In the genomic region with DNA sequence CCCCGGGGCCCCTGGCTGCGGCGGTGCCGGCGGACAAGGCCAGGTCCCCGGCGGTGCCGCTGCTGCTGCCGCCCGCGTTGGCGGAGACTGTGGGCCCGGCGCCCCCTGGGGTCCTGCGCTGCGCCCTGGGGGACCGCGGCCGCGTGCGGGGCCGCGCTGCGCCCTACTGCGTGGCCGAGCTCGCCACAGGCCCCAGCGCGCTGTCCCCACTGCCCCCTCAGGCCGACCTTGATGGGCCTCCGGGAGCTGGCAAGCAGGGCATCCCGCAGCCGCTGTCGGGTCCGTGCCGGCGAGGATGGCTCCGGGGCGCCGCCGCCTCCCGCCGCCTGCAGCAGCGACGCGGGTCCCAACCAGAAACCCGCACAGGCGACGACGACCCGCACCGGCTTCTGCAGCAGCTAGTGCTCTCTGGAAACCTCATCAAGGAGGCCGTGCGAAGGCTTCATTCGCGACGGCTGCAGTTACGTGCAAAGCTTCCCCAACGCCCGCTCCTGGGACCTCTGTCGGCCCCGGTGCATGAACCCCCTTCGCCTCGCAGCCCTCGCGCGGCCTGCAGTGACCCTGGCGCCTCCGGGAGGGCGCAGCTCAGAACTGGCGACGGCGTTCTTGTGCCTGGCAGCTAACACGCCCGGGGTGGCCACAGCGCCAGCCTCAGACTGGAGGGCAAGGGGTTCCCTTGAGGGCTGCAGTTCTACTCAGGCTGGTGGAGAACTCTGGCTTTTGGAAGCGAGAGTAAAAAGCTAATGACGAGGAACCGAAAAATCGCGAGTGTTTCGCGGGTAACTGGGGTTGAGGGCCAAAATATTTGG, we compare ENCODE assay signal across 8 cellular contexts. TPM values are rescaled to one million over a fixed set of nuclear protein-coding genes. Genes with fewer than 3 reads are reported as not detected.
A peak's percentile ranks its signal among the peaks of the same experiment; 100 is the strongest.
DNase-seq lines count a peak whose midpoint lies in the region; ATAC-seq, FAIRE-seq and TF ChIP-seq lines count a peak whose summit lies in the region.

No MANE protein-coding gene starts in this region.

- ATAC-seq in GM18873 (IDR thresholded peaks at IDR 0.05; ENCODE audit: low FRiP score, unreplicated experiment), result peak; percentile 14
- peak; percentile 43 for ATAC-seq in HG03460 (IDR thresholded peaks at IDR 0.05; ENCODE audit: unreplicated experiment)
- no peak; the same call in 1 of the 3 replicates for ATAC-seq in K562

- H3K27ac ChIP-seq in AG04450 (ENCODE audit: low read depth, low read length), result no peak overlapping the region
- H3K27ac ChIP-seq in K562 (ENCODE audit: extremely low read depth, low read depth, low read length), result no peak overlapping the region; the same call in 2 of the 3 replicates
- H3K27ac ChIP-seq in iPS-20b (ENCODE audit: low read length), result no peak overlapping the region
- peak overlapping the region; percentile 96 for H3K27ac ChIP-seq in skeletal muscle tissue (ENCODE audit: low read depth, low read length)

- 40% methylated on average over 35 of the region's 83 CpGs for WGBS in K562 (ENCODE audit: insufficient coverage, low coverage, missing lambda C conversion rate)

- H3K9me1 ChIP-seq in K562 (ENCODE audit: control insufficient read depth, insufficient read depth, low read length), result no peaks in the 10 kb centered on the region

- H4K20me1 ChIP-seq in K562 (replicated peaks; ENCODE audit: control insufficient read depth, insufficient read depth, low read length), result no peaks in the 10 kb centered on the region

- H3K4me3 ChIP-seq in AG04450 (ENCODE audit: low read depth, low read length) (peak overlapping the region; percentile 79), K562 (peak overlapping the region; percentile 75), iPS-20b (ENCODE audit: low read length) (peak overlapping the region; percentile 83), skeletal muscle tissue (ENCODE audit: low read length in 3 of 3) (peak overlapping the region; percentile 78 to 91 (median 91))

- H3K36me3 ChIP-seq in K562 (ENCODE audit: control insufficient read depth, insufficient read depth, low read length) (no peaks in the 10 kb centered on the region), iPS-20b (ENCODE audit: insufficient read depth, low read depth, low read length) (no peaks in the 10 kb centered on the region), skeletal muscle tissue (ENCODE audit: control insufficient read depth in 3 of 3, insufficient read depth in 3 of 3, low read length in 3 of 3) (no peaks in the 10 kb centered on the region)

- no peak for FAIRE-seq in K562 (lab: Jason Lieb, UNC)

- CTCF ChIA-PET in AG04450 (lab: Charles Lee) (interaction anchor here (0.8 to 2.0 kb wide), 5 partner anchors 11 to 85 kb away, joined by 3 to 7 read pairs (median 4); no protein-coding TSS in a partner anchor), K562 (lab: Yijun Ruan, JAX; ENCODE audit: low intra/inter-chr PET ratio) (no interaction called here)

- TF ChIP-seq RAD21 in K562 (CRISPR knock-in tag; conservative IDR thresholded peaks at IDR 0.05 in 1 of 2, IDR thresholded peaks at IDR 0.05 in 1 of 2), result no peak

- H3K79me2 ChIP-seq in K562 (ENCODE audit: control insufficient read depth, insufficient read depth, low read length), result peaks cover 9% of the 10 kb centered on the region; the same call in 1 of the 3 replicates

- H3K9ac ChIP-seq in K562 (ENCODE audit: insufficient read depth in 1 of 2, low read depth in 2 of 2, low read length in 2 of 2) (peak overlapping the region in 1 of 2 experiments; percentile 100; a peak in 3 of 4 replicates), iPS-20b (ENCODE audit: low read depth, low read length) (peak overlapping the region; percentile 43; the same call in 1 of the 2 replicates), skeletal muscle tissue (ENCODE audit: low read depth in 1 of 3, low read length in 3 of 3) (peak overlapping the region; percentile 67 to 99 (median 97))

- DNase-seq in AG04450 (ENCODE audit: low read depth, low spot score) (no peak), T1000 (lab: John Stamatoyannopoulos, UW) (peak; percentile 25), K562 (ENCODE audit: extremely low read depth in 1 of 4, low spot score in 3 of 4) (peak in 2 of 4 experiments; percentile 42 to 43), epidermal melanocyte (ENCODE audit: insufficient read length, low spot score) (no peak)

- BruUV-seq in K562 (replicated peaks; lab: Mats Ljungman, UMichigan), result no TSS peak

- intact Hi-C loops in K562 (cut with micrococcal nuclease), result no loop called here

- no peak for TF ChIP-seq CTCF in AG04450 (IDR thresholded peaks at IDR 0.05; ENCODE audit: low read depth, low read length)
- TF ChIP-seq CTCF in K562 (IDR thresholded peaks at IDR 0.05 in 2 of 3, conservative IDR thresholded peaks at IDR 0.05 in 1 of 3; ENCODE audit: insufficient read depth in 2 of 3, low read depth in 1 of 3, low read length in 3 of 3), result peak in 1 of 3 experiments; percentile 11; a peak in 1 of 6 replicates

- H3K27me3 ChIP-seq in AG04450 (ENCODE audit: control insufficient read depth, insufficient read depth, low read length), result peaks cover 6% of the 10 kb centered on the region
- no peaks in the 10 kb centered on the region for H3K27me3 ChIP-seq in K562 (ENCODE audit: control insufficient read depth in 2 of 2, insufficient read depth in 2 of 2, low read length in 2 of 2)
- H3K27me3 ChIP-seq in iPS-20b (ENCODE audit: insufficient read depth, low read length), result peaks cover 46% of the 10 kb centered on the region
- no peaks in the 10 kb centered on the region for H3K27me3 ChIP-seq in skeletal muscle tissue (ENCODE audit: control insufficient read depth in 3 of 3, insufficient read depth in 3 of 3, low read length in 3 of 3)

- H3K9me3 ChIP-seq in AG04450 (ENCODE audit: control insufficient read depth, insufficient read depth, low read length), result no peaks in the 10 kb centered on the region
- H3K9me3 ChIP-seq in K562 (replicated peaks; ENCODE audit: control insufficient read depth, insufficient read depth, low read depth, low read length), result no peaks in the 10 kb centered on the region
- no peaks in the 10 kb centered on the region for H3K9me3 ChIP-seq in iPS-20b (ENCODE audit: insufficient read depth, low read depth, low read length)
- no peaks in the 10 kb centered on the region for H3K9me3 ChIP-seq in skeletal muscle tissue (ENCODE audit: control insufficient read depth in 3 of 3, low read length in 3 of 3)

- peaks cover 7 to 25% of the 10 kb centered on the region in 2 experiments for H3K4me1 ChIP-seq in K562 (replicated peaks in 1 of 2; ENCODE audit: control insufficient read depth in 2 of 2, insufficient read depth in 2 of 2, low read length in 2 of 2)
- H3K4me1 ChIP-seq in iPS-20b (ENCODE audit: insufficient read depth, low read length), result peaks cover 13% of the 10 kb centered on the region
- H3K4me1 ChIP-seq in skeletal muscle tissue (ENCODE audit: control insufficient read depth in 3 of 3, insufficient read depth in 3 of 3, low read length in 3 of 3), result peaks cover 20 to 29% (median 24%) of the 10 kb centered on the region in 3 donors

- H3K4me2 ChIP-seq in K562 (ENCODE audit: insufficient read depth, low read length), result peak overlapping the region; percentile 97

- peak overlapping the region; percentile 24; the same call in 1 of the 2 replicates for H2AFZ ChIP-seq in K562 (ENCODE audit: low read depth, low read length)

- in situ Hi-C loops in K562 (cut with MboI), result no loop called here

- no peak for TF ChIP-seq POLR2A in K562 (conservative IDR thresholded peaks at IDR 0.05)

- no peak for TF ChIP-seq EP300 in K562 (IDR thresholded peaks at IDR 0.05; ENCODE audit: low read length)

- POLR2A ChIA-PET in AG04450 (lab: Yijun Ruan, JAX), result interaction anchor here (1.0 to 2.3 kb wide), 4 partner anchors 8 to 41 kb away, joined by 4 to 18 read pairs (median 5); partner anchors contain the start of genes ARHGAP19 and FRAT2
- POLR2A ChIA-PET in K562 (lab: Yijun Ruan, JAX), result interaction anchor here (0.6 to 1.5 kb wide), 7 partner anchors 8 to 820 kb away, joined by 3 to 9 read pairs (median 3); no protein-coding TSS in a partner anchor

RNA-seq across cellular contexts. Expression of gene FRAT1, which starts 0.8 kb away (rescaled TPM):
- polyA plus RNA-seq in AG04450 (2011; rRNA removed) (1.1 and 1.2 TPM in 2 replicates), K562 (2011; rRNA removed) (1.2 and 1.3 TPM in 2 replicates), K562 (2014; fragmentation: Illumina TruSeq; extraction: Trizol) (0.67 and 1.7 TPM in 2 replicates), K562 (2014; fragmentation: Nextera tagmentation; extraction: Ambion mirVana) (under 1 TPM; 0.11 to 0.17 TPM), K562 (2014; rRNA removed) (2.3 and 2.4 TPM in 2 replicates)
- 1.7 and 2.2 TPM in 2 replicates for polyA minus RNA-seq in AG04450 (2011; rRNA and poly(A)+ RNA removed)
- 1.5 and 3.3 TPM in 2 replicates for total RNA-seq in K562 (2011; cell fraction: chromatin; rRNA removed; ENCODE audit: low replicate concordance)
- 3.5 and 5.1 TPM in 2 replicates for total RNA-seq in K562 (2011; cell fraction: nucleolus; rRNA removed)
- 2.3 and 2.4 TPM in 2 replicates for total RNA-seq in K562 (2011; cell fraction: nucleoplasm; rRNA removed)
- total RNA-seq in K562 (2014; rRNA removed) (2.4 and 2.7 TPM in 2 replicates), K562 (2014; rRNA removed; fragmentation: Illumina TruSeq; extraction: Trizol) (1.4 and 1.7 TPM in 2 replicates), K562 (2015; rRNA removed; fragmentation: Illumina TruSeq; extraction: Trizol) (1.4 and 1.6 TPM in 2 replicates), K562 (2021) (4.6 and 4.7 TPM in 2 replicates), skeletal muscle tissue (2.1 TPM)
- 1.0 and 2.9 TPM in 2 replicates for polyA plus RNA-seq in K562 (2011; cell fraction: cytosol; rRNA removed)
- 2.0 and 2.1 TPM in 2 replicates for polyA plus RNA-seq in K562 (2011; cell fraction: nucleus; rRNA removed)
- polyA plus RNA-seq in K562 (2012), result 2.8 and 3.2 TPM in 2 replicates
- polyA minus RNA-seq in K562 (2011; rRNA and poly(A)+ RNA removed), result 1.6 and 2.6 TPM in 2 replicates
- 3.1 and 3.4 TPM in 2 replicates for polyA minus RNA-seq in K562 (2011; cell fraction: cytosol; rRNA and poly(A)+ RNA removed)
- polyA minus RNA-seq in K562 (2011; cell fraction: nucleus; rRNA and poly(A)+ RNA removed), result 3.8 and 5.1 TPM in 2 replicates

RNA-seq across cellular contexts. Expression of gene FRAT2, which starts 14.7 kb away (rescaled TPM):
- polyA plus RNA-seq in AG04450 (2011; rRNA removed) (2.4 and 2.6 TPM in 2 replicates), K562 (2011; rRNA removed) (9.9 and 14.1 TPM in 2 replicates), K562 (2014; fragmentation: Illumina TruSeq; extraction: Trizol) (22.6 and 24.5 TPM in 2 replicates), K562 (2014; fragmentation: Nextera tagmentation; extraction: Ambion mirVana) (1 to 10 TPM; 4.3 to 5.3 TPM), K562 (2014; rRNA removed) (26.2 and 27.0 TPM in 2 replicates)
- 2.8 and 2.9 TPM in 2 replicates for polyA minus RNA-seq in AG04450 (2011; rRNA and poly(A)+ RNA removed)
- total RNA-seq in K562 (2011; cell fraction: chromatin; rRNA removed; ENCODE audit: low replicate concordance), result 5.7 and 5.9 TPM in 2 replicates
- total RNA-seq in K562 (2011; cell fraction: nucleolus; rRNA removed), result 8.5 and 8.7 TPM in 2 replicates
- total RNA-seq in K562 (2011; cell fraction: nucleoplasm; rRNA removed), result 7.8 and 7.9 TPM in 2 replicates
- total RNA-seq in K562 (2014; rRNA removed) (29.1 and 29.6 TPM in 2 replicates), K562 (2014; rRNA removed; fragmentation: Illumina TruSeq; extraction: Trizol) (19.5 and 24.2 TPM in 2 replicates), K562 (2015; rRNA removed; fragmentation: Illumina TruSeq; extraction: Trizol) (18.1 and 19.1 TPM in 2 replicates), K562 (2021) (27.2 and 31.7 TPM in 2 replicates), skeletal muscle tissue (8.9 TPM)
- 13.8 and 18.7 TPM in 2 replicates for polyA plus RNA-seq in K562 (2011; cell fraction: cytosol; rRNA removed)
- 7.4 and 7.5 TPM in 2 replicates for polyA plus RNA-seq in K562 (2011; cell fraction: nucleus; rRNA removed)
- 11.5 and 14.1 TPM in 2 replicates for polyA plus RNA-seq in K562 (2012)
- 9.1 and 9.8 TPM in 2 replicates for polyA minus RNA-seq in K562 (2011; rRNA and poly(A)+ RNA removed)
- polyA minus RNA-seq in K562 (2011; cell fraction: cytosol; rRNA and poly(A)+ RNA removed), result 5.7 and 5.9 TPM in 2 replicates
- 3.4 and 5.4 TPM in 2 replicates for polyA minus RNA-seq in K562 (2011; cell fraction: nucleus; rRNA and poly(A)+ RNA removed)

RNA-seq across cellular contexts. Expression of gene ARHGAP19, which starts 27.4 kb away (rescaled TPM):
- polyA plus RNA-seq in AG04450 (2011; rRNA removed) (7.8 and 8.6 TPM in 2 replicates), K562 (2011; rRNA removed) (49.5 and 50.2 TPM in 2 replicates), K562 (2014; fragmentation: Illumina TruSeq; extraction: Trizol) (21.1 and 26.8 TPM in 2 replicates), K562 (2014; fragmentation: Nextera tagmentation; extraction: Ambion mirVana) (10 to 100 TPM; 14.8 to 27.4 TPM), K562 (2014; rRNA removed) (19.8 and 20.1 TPM in 2 replicates)
- 4.6 and 7.1 TPM in 2 replicates for polyA minus RNA-seq in AG04450 (2011; rRNA and poly(A)+ RNA removed)
- total RNA-seq in K562 (2011; cell fraction: chromatin; rRNA removed; ENCODE audit: low replicate concordance), result 17.6 and 33.2 TPM in 2 replicates
- 11.2 and 15.7 TPM in 2 replicates for total RNA-seq in K562 (2011; cell fraction: nucleolus; rRNA removed)
- total RNA-seq in K562 (2011; cell fraction: nucleoplasm; rRNA removed), result 26.4 and 33.4 TPM in 2 replicates
- total RNA-seq in K562 (2014; rRNA removed) (14.4 and 14.9 TPM in 2 replicates), K562 (2014; rRNA removed; fragmentation: Illumina TruSeq; extraction: Trizol) (28.1 and 31.6 TPM in 2 replicates), K562 (2015; rRNA removed; fragmentation: Illumina TruSeq; extraction: Trizol) (20.0 and 20.7 TPM in 2 replicates), K562 (2021) (23.2 and 27.5 TPM in 2 replicates), skeletal muscle tissue (13.0 TPM)
- polyA plus RNA-seq in K562 (2011; cell fraction: cytosol; rRNA removed), result 10.7 and 25.6 TPM in 2 replicates
- 25.2 and 45.5 TPM in 2 replicates for polyA plus RNA-seq in K562 (2011; cell fraction: nucleus; rRNA removed)
- polyA plus RNA-seq in K562 (2012), result 13.6 and 20.7 TPM in 2 replicates
- polyA minus RNA-seq in K562 (2011; rRNA and poly(A)+ RNA removed), result 36.4 and 39.9 TPM in 2 replicates
- polyA minus RNA-seq in K562 (2011; cell fraction: cytosol; rRNA and poly(A)+ RNA removed), result 18.9 and 23.6 TPM in 2 replicates
- 7.1 and 17.2 TPM in 2 replicates for polyA minus RNA-seq in K562 (2011; cell fraction: nucleus; rRNA and poly(A)+ RNA removed)
